Comparison of ENCODE assay signal across 8 cellular contexts in genomic region chr12:70304684-70305548, GRCh38.
DNase-seq lines count a peak whose midpoint lies in the region; ATAC-seq and TF ChIP-seq lines count a peak whose summit lies in the region.
"Not testable (repeated sequence)": the region's sequence is repeated elsewhere in the genome, so short reads cannot be mapped to it uniquely, and the experiment has no call there.

No MANE protein-coding gene starts in this region.

- intact Hi-C loops in CD8-positive, alpha-beta T cell (cut with DNase I, micrococcal nuclease); Right ventricle myocardium superior (cut with DNase I): not testable (repeated sequence)

- not testable (repeated sequence) for H3K27me3 ChIP-seq in CD8-positive, alpha-beta T cell (ENCODE audit: insufficient read depth, low read length)

- not testable (repeated sequence) for H3K9me3 Mint-ChIP-seq in CD8-positive, alpha-beta T cell
- H3K9me3 Mint-ChIP-seq in activated naive CD8-positive, alpha-beta T cell treated with anti-CD3 and anti-CD28 coated beads for 36 hours, result peaks cover 13% of the 10 kb centered on the region

- H3K27ac ChIP-seq in CD8-positive, alpha-beta T cell (ENCODE audit: low read depth, low read length), result not testable (repeated sequence)

- not testable (repeated sequence) for H3K27me3 Mint-ChIP-seq in CD8-positive, alpha-beta T cell (ENCODE audit: low read depth); activated naive CD8-positive, alpha-beta T cell treated with anti-CD3 and anti-CD28 coated beads for 36 hours

- CTCF ChIA-PET in CD8-positive, alpha-beta T cell (lab: Charles Lee), result not testable (repeated sequence)

- peaks cover 57% of the 10 kb centered on the region for H3K36me3 Mint-ChIP-seq in CD8-positive, alpha-beta T cell
- H3K36me3 Mint-ChIP-seq in activated naive CD8-positive, alpha-beta T cell treated with anti-CD3 and anti-CD28 coated beads for 36 hours, result peaks cover 58% of the 10 kb centered on the region

- POLR2A ChIA-PET in CD8-positive, alpha-beta T cell (lab: Charles Lee), result interaction anchor here (1.4 kb wide), 1 partner anchor 61 kb away, joined by 3 read pairs; the partner anchor contains the start of gene CNOT2

- DNase-seq in CD8-positive, alpha-beta T cell, result peak in 6 of 7 experiments; percentile 15 to 74 (median 34)
- DNase-seq in NCI-H226, result peak; percentile 27
- peak; percentile 36 for DNase-seq in activated T-cell treated with anti-CD3 and anti-CD28 coated beads for 4 hours
- DNase-seq in activated naive CD8-positive, alpha-beta T cell treated with anti-CD3 and anti-CD28 coated beads for 36 hours, result peak; percentile 12
- DNase-seq in Right ventricle myocardium superior, result peak; percentile 41
- peak; percentile 13 for DNase-seq in stimulated activated CD4-positive, alpha-beta T cell treated with anti-CD3 and anti-CD28 coated beads, Interleukin-12 subunit alpha, Interleukin-12 subunit beta, amount 100 ng/mL, for 4 hours
- DNase-seq in stimulated activated naive CD4-positive, alpha-beta T cell treated with Interleukin-2 at 50 U/mL for 16 hours (lab: John Stamatoyannopoulos, UW), result peak; percentile 31

- peak overlapping the region; percentile 84 for H3K27ac Mint-ChIP-seq in CD8-positive, alpha-beta T cell
- peak overlapping the region; percentile 5 for H3K27ac Mint-ChIP-seq in activated naive CD8-positive, alpha-beta T cell treated with anti-CD3 and anti-CD28 coated beads for 36 hours

- peak overlapping the region; percentile 71 for H3K4me3 Mint-ChIP-seq in CD8-positive, alpha-beta T cell
- not testable (repeated sequence) for H3K4me3 Mint-ChIP-seq in activated naive CD8-positive, alpha-beta T cell treated with anti-CD3 and anti-CD28 coated beads for 36 hours

- peaks cover 12% of the 10 kb centered on the region for H3K4me1 ChIP-seq in CD8-positive, alpha-beta T cell (ENCODE audit: insufficient read depth, low read length)

- H3K4me1 Mint-ChIP-seq in CD8-positive, alpha-beta T cell (ENCODE audit: low read depth), result peaks cover 53% of the 10 kb centered on the region
- peaks cover 28% of the 10 kb centered on the region for H3K4me1 Mint-ChIP-seq in activated naive CD8-positive, alpha-beta T cell treated with anti-CD3 and anti-CD28 coated beads for 36 hours

- H3K9me3 ChIP-seq in CD8-positive, alpha-beta T cell (ENCODE audit: low read length), result not testable (repeated sequence)

- ATAC-seq in CD8-positive, alpha-beta T cell, result peak; percentile 78
- ATAC-seq in activated CD4-positive, CD25-positive, alpha-beta regulatory T cell treated with anti-CD3 and anti-CD28 coated beads, Interleukin-2, amount 50 U/mL, for 24 hours, result peak; percentile 82 to 86
- not testable (repeated sequence) for ATAC-seq in Right ventricle myocardium superior (ENCODE audit: poor library complexity)

- H3K4me3 ChIP-seq in CD8-positive, alpha-beta T cell (ENCODE audit: low read depth, low read length), result not testable (repeated sequence)

- H3K36me3 ChIP-seq in CD8-positive, alpha-beta T cell (ENCODE audit: insufficient read depth, low read length), result not testable (repeated sequence)

- not testable (repeated sequence) for TF ChIP-seq CTCF in CD8-positive, alpha-beta T cell (IDR thresholded peaks at IDR 0.05)
